Comparison of ENCODE assay signal across 17 cellular contexts in the genomic region with DNA sequence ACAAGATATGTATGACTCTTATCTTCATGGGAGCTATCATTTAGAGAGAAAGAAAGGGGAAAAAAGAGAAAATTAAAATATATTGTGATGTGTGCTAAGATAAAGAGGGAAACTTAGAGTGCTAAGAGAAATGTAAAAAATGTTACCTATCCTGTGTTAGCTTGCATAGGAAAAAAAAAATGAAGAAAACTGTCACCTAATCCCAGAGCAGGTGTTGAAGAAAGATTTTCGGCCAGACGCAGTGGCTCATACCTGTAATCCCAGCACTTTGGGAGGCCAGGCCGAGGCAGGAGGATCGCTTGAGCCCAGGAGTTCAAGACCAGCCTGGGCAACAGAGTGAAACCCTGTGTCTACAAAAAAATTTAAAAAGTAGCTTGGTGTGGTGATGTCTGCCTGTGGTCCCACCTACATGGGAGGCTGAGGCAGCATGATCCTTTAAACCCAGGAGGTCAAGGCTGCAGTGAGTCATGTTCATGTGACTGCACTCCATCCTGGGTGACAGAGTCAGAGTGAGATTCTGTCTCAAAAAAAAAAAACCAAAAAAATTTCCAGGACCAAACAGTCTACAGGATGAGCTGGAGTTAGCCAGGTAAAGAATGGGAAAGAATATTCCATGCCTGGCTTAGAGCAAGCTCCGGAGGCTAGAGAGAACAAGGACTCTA. TPM values are rescaled to one million over a fixed set of nuclear protein-coding genes. Genes with fewer than 3 reads are reported as not detected.
DNase-seq lines count a peak whose midpoint lies in the region; ATAC-seq, FAIRE-seq and TF ChIP-seq lines count a peak whose summit lies in the region.
"Had no signal": no experiment of that assay in that cellular context is flagged by ENCODE, and none has a peak within 500 bp of the region (broad histone marks: within the 10 kb centered on the region; RNA-seq: fewer than 3 reads in every experiment).

No MANE protein-coding gene starts in this region.

- H3K23ac ChIP-seq in mesenchymal stem cell (ENCODE audit: low read length in 2 of 2) = no peak overlapping the region

- H3K27me3 ChIP-seq in mesenchymal stem cell (ENCODE audit: control insufficient read depth in 1 of 2, insufficient read depth in 1 of 2, low read length in 2 of 2) (no peaks in the 10 kb centered on the region), smooth muscle cell (ENCODE audit: low read depth) (no peaks in the 10 kb centered on the region)
- H3K27me3 ChIP-seq: stomach had no signal

- DNase-seq in ACHN = peak; percentile 49
- peak; percentile 34 for DNase-seq in Caki2 (ENCODE audit: low read depth)
- DNase-seq in activated CD4-positive, alpha-beta T cell treated with anti-CD3 and anti-CD28 coated beads, Interleukin-2, amount 10 ng/mL, durations not matched to agents 7 days and 5 days = no peak
- peak; percentile 39 for DNase-seq in mesenchymal stem cell
- DNase-seq in H54 (ENCODE audit: insufficient read length, low spot score) = no peak
- no peak for DNase-seq in smooth muscle cell (lab: John Stamatoyannopoulos, UW; ENCODE audit: unreplicated experiment)
- DNase-seq: dermis blood vessel endothelial cell, foreskin melanocyte, Kasumi-1, left colon, RPMI8226, stomach had no signal

- H3K9me3 Mint-ChIP-seq in activated CD4-positive, alpha-beta T cell treated with anti-CD3 and anti-CD28 coated beads, Interleukin-2, amount 10 ng/mL, durations not matched to agents 7 days and 5 days = peaks cover 4% of the 10 kb centered on the region

- ATAC-seq in HG03196 (IDR thresholded peaks at IDR 0.05; ENCODE audit: unreplicated experiment) (no peak), GM21360 (IDR thresholded peaks at IDR 0.05; ENCODE audit: unreplicated experiment) (no peak)
- ATAC-seq: left colon had no signal

- POLR2A ChIA-PET in activated CD4-positive, alpha-beta T cell treated with anti-CD3 and anti-CD28 coated beads, Interleukin-2, amount 10 ng/mL, durations not matched to agents 7 days and 5 days (lab: Charles Lee) = no interaction called here

- H2AFZ ChIP-seq in mesenchymal stem cell (ENCODE audit: low read depth, low read length) = no peak overlapping the region
- H2AFZ ChIP-seq in smooth muscle cell (ENCODE audit: low read depth) = no peak overlapping the region

- H3K27ac ChIP-seq in mesenchymal stem cell (ENCODE audit: low read length, poor library complexity, severe bottlenecking) (no peak overlapping the region), smooth muscle cell (ENCODE audit: low read depth) (no peak overlapping the region)
- H3K27ac ChIP-seq: stomach had no signal

- H3K9me3 ChIP-seq in mesenchymal stem cell (ENCODE audit: control insufficient read depth, low read length) (no peaks in the 10 kb centered on the region), smooth muscle cell (replicated peaks; ENCODE audit: low read depth) (no peaks in the 10 kb centered on the region)
- H3K9me3 ChIP-seq: stomach had no signal

- no peak for TF ChIP-seq CTCF in smooth muscle cell (IDR thresholded peaks at IDR 0.05; ENCODE audit: borderline replicate concordance, insufficient read depth, poor library complexity, severe bottlenecking)

- no peak overlapping the region for H3K18ac ChIP-seq in mesenchymal stem cell (ENCODE audit: low read depth in 1 of 2, low read length in 2 of 2)

- H3K79me2 ChIP-seq in smooth muscle cell (ENCODE audit: low read depth) = peaks cover 25% of the 10 kb centered on the region

- H3K79me1 ChIP-seq in mesenchymal stem cell (replicated peaks; ENCODE audit: low read length, poor library complexity, severe bottlenecking) = no peaks in the 10 kb centered on the region

- peak overlapping the region; percentile 58 for H3K9ac ChIP-seq in mesenchymal stem cell (ENCODE audit: low read length)
- no peak overlapping the region for H3K9ac ChIP-seq in smooth muscle cell (ENCODE audit: low read depth)

- H3K4me3 Mint-ChIP-seq in activated CD4-positive, alpha-beta T cell treated with anti-CD3 and anti-CD28 coated beads, Interleukin-2, amount 10 ng/mL, durations not matched to agents 7 days and 5 days = peak overlapping the region; percentile 2

- H3K4me1 ChIP-seq in mesenchymal stem cell (ENCODE audit: control insufficient read depth, insufficient read depth, low read depth, low read length) (peaks cover 4% of the 10 kb centered on the region), smooth muscle cell (ENCODE audit: low read depth) (peaks cover 19% of the 10 kb centered on the region)

- H2AK5ac ChIP-seq in mesenchymal stem cell (ENCODE audit: low read length, severe bottlenecking) = no peak overlapping the region

- peaks cover 42% of the 10 kb centered on the region for H3K4me1 Mint-ChIP-seq in activated CD4-positive, alpha-beta T cell treated with anti-CD3 and anti-CD28 coated beads, Interleukin-2, amount 10 ng/mL, durations not matched to agents 7 days and 5 days

- H4K8ac ChIP-seq in mesenchymal stem cell (ENCODE audit: low read length) = no peak overlapping the region

- no peaks in the 10 kb centered on the region for H3K27me3 Mint-ChIP-seq in activated CD4-positive, alpha-beta T cell treated with anti-CD3 and anti-CD28 coated beads, Interleukin-2, amount 10 ng/mL, durations not matched to agents 7 days and 5 days

- CTCF ChIA-PET in activated CD4-positive, alpha-beta T cell treated with anti-CD3 and anti-CD28 coated beads, Interleukin-2, amount 10 ng/mL, durations not matched to agents 7 days and 5 days (lab: Charles Lee) = interaction anchor here (0.9 to 3.3 kb wide), 2 partner anchors 11 to 428 kb away, joined by 3 to 9 read pairs; no protein-coding TSS in a partner anchor

- in situ Hi-C loops in ACHN (cut with HindIII; ENCODE audit: low pct_ligation_motif_present, low pct_unique_long_range_greater_than_20kb, low sequenced_read_pairs) (no loop called here), Caki2 (cut with HindIII; ENCODE audit: low pct_unique_long_range_greater_than_20kb, low sequenced_read_pairs) (no loop called here)

- H4K20me1 ChIP-seq in smooth muscle cell (ENCODE audit: low read depth) = peaks cover 17% of the 10 kb centered on the region

- no peak overlapping the region for H3K27ac Mint-ChIP-seq in activated CD4-positive, alpha-beta T cell treated with anti-CD3 and anti-CD28 coated beads, Interleukin-2, amount 10 ng/mL, durations not matched to agents 7 days and 5 days

- H2BK15ac ChIP-seq in mesenchymal stem cell (ENCODE audit: low read depth, poor library complexity, severe bottlenecking) = no peak overlapping the region

- no peak overlapping the region for H2BK120ac ChIP-seq in mesenchymal stem cell (ENCODE audit: low read depth, low read length)

- no peak overlapping the region for H3K14ac ChIP-seq in mesenchymal stem cell (ENCODE audit: low read length in 2 of 2)

- no peak overlapping the region for H2BK12ac ChIP-seq in mesenchymal stem cell (ENCODE audit: low read length in 2 of 2)

- H3K4ac ChIP-seq in mesenchymal stem cell (ENCODE audit: low read depth in 1 of 2, low read length in 2 of 2) = no peak overlapping the region

- no peak overlapping the region for H3K4me3 ChIP-seq in mesenchymal stem cell (ENCODE audit: insufficient read depth in 1 of 2, low read depth in 1 of 2, low read length in 2 of 2)
- no peak overlapping the region for H3K4me3 ChIP-seq in smooth muscle cell
- H3K4me3 ChIP-seq: stomach had no signal

- no peak for FAIRE-seq in H54 (lab: Jason Lieb, UNC)
- FAIRE-seq: D721Med, GM12891, TTC549 had no signal

- H2BK5ac ChIP-seq in mesenchymal stem cell (ENCODE audit: low read depth, low read length, poor library complexity, severe bottlenecking) = no peak overlapping the region

- no peak overlapping the region for H4K91ac ChIP-seq in mesenchymal stem cell (ENCODE audit: low read length)

- H3K36me3 ChIP-seq in mesenchymal stem cell (ENCODE audit: control insufficient read depth in 1 of 2, insufficient read depth in 2 of 2, low read depth in 1 of 2, low read length in 2 of 2) = peaks cover 0 to 16% of the 10 kb centered on the region in 2 experiments
- no peaks in the 10 kb centered on the region for H3K36me3 ChIP-seq in smooth muscle cell (ENCODE audit: low read depth)

- H3F3A ChIP-seq in smooth muscle cell (ENCODE audit: low read depth) = no peaks in the 10 kb centered on the region

- WGBS in mesenchymal stem cell = over 99% methylated on average over 5 of the region's 5 CpGs
- WGBS in smooth muscle cell (ENCODE audit: low lambda C conversion rate) = 94% methylated on average over 5 of the region's 5 CpGs

- H3K4me2 ChIP-seq in mesenchymal stem cell (ENCODE audit: low read length, poor library complexity, severe bottlenecking) (no peak overlapping the region), smooth muscle cell (no peak overlapping the region)

- peaks cover 2% of the 10 kb centered on the region for H3K36me3 Mint-ChIP-seq in activated CD4-positive, alpha-beta T cell treated with anti-CD3 and anti-CD28 coated beads, Interleukin-2, amount 10 ng/mL, durations not matched to agents 7 days and 5 days (ENCODE audit: low read depth)

- TF ChIP-seq POLR2A in H54 (IDR thresholded peaks at IDR 0.05; ENCODE audit: low read depth, low read length) = no peak

RNA-seq across cellular contexts. Expression of a gene that starts 2.4 kb away (rescaled TPM):
- total RNA-seq in Caki2 (2014; rRNA removed; shearing (Covaris generic); ENCODE audit: low replicate concordance) = 17.5 and 21.5 TPM in 2 replicates
- 10 to 100 TPM; 36.8 to 40.1 TPM for total RNA-seq in activated CD4-positive, alpha-beta T cell treated with anti-CD3 and anti-CD28 coated beads, Interleukin-2, amount 10 ng/mL, durations not matched to agents 7 days and 5 days
- polyA plus RNA-seq in mesenchymal stem cell (2013, experiment 1 of 2) = 20.2 TPM
- polyA plus RNA-seq in mesenchymal stem cell (2013, experiment 2 of 2) = 21.2 TPM
- 45.3 and 55.5 TPM in 2 replicates for total RNA-seq in smooth muscle cell
- 26.3 and 26.8 TPM in 2 replicates for polyA plus RNA-seq in smooth muscle cell

Comparison
In these comparisons a context has a peak if more than half of its experiments do, and no peak if none do; other contexts are left out.
1. DNase-seq: peak in ACHN (single experiment), Caki2 (single experiment) and mesenchymal stem cell (single experiment); none in activated CD4-positive, alpha-beta T cell treated with anti-CD3 and anti-CD28 coated beads, Interleukin-2, amount 10 ng/mL, durations not matched to agents 7 days and 5 days (single experiment), H54 (single experiment) and smooth muscle cell (single experiment).